1 cellular context compared by ENCODE assay signal in the genomic region with DNA sequence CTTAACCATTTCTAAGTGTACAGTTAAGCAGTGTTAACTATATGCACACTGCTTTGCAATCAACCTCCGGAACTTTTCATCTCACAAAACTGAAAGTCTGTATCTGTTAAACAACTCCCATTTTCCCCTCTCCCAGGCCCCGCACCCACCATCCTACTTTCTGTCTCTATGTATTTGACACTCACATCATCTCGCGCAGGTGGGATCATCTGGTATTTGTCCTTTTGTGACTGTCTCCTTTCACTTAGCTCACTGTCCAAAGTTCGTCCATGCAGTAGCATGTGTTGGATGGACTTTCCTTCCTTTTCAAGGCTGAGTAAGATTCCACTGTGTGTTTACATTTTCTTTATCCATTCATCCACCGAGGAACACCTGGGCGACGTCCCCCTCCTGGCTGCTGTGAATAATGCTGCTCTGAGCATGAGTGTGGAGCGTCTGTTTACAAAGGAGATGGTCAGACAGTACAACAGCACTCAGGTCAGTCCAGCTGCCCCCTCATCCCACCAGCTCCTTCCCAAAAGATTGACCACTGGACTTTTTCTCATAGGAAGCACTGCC.
TF ChIP-seq lines count a peak whose summit lies in the region.

No MANE protein-coding gene starts in this region.

TF ChIP-seq in HepG2, 621 proteins besides CTCF, POLR2A, EP300 and RAD21 (continued from another document and continues in another):
- TF ChIP-seq, protein P1, sequence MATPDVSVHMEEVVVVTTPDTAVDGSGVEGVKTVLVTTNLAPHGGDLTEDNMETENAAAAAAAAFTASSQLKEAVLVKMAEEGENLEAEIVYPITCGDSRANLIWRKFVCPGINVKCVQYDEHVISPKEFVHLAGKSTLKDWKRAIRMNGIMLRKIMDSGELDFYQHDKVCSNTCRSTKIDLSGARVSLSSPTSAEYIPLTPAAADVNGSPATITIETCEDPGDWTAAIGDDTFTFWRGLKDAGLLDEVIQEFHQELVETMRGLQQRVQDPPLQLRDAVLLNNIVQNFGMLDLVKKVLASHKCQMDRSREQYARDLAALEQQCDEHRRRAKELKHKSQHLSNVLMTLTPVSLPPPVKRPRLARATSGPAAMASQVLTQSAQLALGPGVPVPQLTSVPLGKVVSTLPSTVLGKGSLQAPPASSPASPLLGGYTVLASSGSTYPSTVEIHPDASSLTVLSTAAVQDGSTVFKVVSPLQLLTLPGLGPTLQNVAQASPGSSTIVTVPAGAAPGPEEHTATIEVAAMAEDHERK (CRISPR knock-in tag; IDR thresholded peaks at IDR 0.05; ENCODE audit: low read depth): no peak
- TF ChIP-seq, protein P2, sequence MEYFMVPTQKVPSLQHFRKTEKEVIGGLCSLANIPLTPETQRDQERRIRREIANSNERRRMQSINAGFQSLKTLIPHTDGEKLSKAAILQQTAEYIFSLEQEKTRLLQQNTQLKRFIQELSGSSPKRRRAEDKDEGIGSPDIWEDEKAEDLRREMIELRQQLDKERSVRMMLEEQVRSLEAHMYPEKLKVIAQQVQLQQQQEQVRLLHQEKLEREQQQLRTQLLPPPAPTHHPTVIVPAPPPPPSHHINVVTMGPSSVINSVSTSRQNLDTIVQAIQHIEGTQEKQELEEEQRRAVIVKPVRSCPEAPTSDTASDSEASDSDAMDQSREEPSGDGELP (IDR thresholded peaks at IDR 0.05; ENCODE audit: borderline replicate concordance, low read depth): peak; percentile 90
- TF ChIP-seq ZNF143 (CRISPR knock-in tag; IDR thresholded peaks at IDR 0.05): no peak
- no peak for TF ChIP-seq HMGA1 (CRISPR knock-in tag; conservative IDR thresholded peaks at IDR 0.05)
- no peak for TF ChIP-seq CHD4 (IDR thresholded peaks at IDR 0.05; ENCODE audit: borderline replicate concordance, low read length)
- no peak for TF ChIP-seq FOXM1 (CRISPR knock-in tag; IDR thresholded peaks at IDR 0.05)
- TF ChIP-seq, protein P3, sequence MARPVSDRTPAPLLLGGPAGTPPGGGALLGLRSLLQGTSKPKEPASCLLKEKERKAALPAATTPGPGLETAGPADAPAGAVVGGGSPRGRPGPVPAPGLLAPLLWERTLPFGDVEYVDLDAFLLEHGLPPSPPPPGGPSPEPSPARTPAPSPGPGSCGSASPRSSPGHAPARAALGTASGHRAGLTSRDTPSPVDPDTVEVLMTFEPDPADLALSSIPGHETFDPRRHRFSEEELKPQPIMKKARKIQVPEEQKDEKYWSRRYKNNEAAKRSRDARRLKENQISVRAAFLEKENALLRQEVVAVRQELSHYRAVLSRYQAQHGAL (CRISPR knock-in tag; IDR thresholded peaks at IDR 0.05; ENCODE audit: not compliant biosample characterization): no peak
- no peak for TF ChIP-seq ZNF678 (CRISPR knock-in tag; IDR thresholded peaks at IDR 0.05)
- TF ChIP-seq NFIB (CRISPR knock-in tag; IDR thresholded peaks at IDR 0.05; ENCODE audit: borderline replicate concordance): no peak
- TF ChIP-seq, protein P4, sequence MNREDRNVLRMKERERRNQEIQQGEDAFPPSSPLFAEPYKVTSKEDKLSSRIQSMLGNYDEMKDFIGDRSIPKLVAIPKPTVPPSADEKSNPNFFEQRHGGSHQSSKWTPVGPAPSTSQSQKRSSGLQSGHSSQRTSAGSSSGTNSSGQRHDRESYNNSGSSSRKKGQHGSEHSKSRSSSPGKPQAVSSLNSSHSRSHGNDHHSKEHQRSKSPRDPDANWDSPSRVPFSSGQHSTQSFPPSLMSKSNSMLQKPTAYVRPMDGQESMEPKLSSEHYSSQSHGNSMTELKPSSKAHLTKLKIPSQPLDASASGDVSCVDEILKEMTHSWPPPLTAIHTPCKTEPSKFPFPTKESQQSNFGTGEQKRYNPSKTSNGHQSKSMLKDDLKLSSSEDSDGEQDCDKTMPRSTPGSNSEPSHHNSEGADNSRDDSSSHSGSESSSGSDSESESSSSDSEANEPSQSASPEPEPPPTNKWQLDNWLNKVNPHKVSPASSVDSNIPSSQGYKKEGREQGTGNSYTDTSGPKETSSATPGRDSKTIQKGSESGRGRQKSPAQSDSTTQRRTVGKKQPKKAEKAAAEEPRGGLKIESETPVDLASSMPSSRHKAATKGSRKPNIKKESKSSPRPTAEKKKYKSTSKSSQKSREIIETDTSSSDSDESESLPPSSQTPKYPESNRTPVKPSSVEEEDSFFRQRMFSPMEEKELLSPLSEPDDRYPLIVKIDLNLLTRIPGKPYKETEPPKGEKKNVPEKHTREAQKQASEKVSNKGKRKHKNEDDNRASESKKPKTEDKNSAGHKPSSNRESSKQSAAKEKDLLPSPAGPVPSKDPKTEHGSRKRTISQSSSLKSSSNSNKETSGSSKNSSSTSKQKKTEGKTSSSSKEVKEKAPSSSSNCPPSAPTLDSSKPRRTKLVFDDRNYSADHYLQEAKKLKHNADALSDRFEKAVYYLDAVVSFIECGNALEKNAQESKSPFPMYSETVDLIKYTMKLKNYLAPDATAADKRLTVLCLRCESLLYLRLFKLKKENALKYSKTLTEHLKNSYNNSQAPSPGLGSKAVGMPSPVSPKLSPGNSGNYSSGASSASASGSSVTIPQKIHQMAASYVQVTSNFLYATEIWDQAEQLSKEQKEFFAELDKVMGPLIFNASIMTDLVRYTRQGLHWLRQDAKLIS (CRISPR knock-in tag; IDR thresholded peaks at IDR 0.05): no peak
- TF ChIP-seq, protein P5, sequence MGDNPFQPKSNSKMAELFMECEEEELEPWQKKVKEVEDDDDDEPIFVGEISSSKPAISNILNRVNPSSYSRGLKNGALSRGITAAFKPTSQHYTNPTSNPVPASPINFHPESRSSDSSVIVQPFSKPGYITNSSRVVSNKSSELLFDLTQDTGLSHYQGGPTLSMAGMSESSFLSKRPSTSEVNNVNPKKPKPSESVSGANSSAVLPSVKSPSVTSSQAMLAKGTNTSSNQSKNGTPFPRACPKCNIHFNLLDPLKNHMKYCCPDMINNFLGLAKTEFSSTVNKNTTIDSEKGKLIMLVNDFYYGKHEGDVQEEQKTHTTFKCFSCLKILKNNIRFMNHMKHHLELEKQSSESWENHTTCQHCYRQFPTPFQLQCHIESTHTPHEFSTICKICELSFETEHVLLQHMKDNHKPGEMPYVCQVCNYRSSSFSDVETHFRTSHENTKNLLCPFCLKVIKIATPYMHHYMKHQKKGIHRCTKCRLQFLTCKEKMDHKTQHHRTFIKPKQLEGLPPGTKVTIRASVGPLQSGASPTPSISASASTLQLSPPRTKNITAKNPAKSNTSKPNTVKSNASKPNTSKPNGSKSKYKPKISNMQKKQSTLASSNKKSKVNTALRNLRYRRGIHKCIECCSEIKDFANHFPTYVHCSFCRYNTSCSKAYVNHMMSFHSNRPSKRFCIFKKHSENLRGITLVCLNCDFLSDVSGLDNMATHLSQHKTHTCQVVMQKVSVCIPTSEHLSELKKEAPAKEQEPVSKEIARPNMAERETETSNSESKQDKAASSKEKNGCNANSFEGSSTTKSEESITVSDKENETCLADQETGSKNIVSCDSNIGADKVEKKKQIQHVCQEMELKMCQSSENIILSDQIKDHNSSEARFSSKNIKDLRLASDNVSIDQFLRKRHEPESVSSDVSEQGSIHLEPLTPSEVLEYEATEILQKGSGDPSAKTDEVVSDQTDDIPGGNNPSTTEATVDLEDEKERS (CRISPR knock-in tag; IDR thresholded peaks at IDR 0.05): peak; percentile 88
- no peak for TF ChIP-seq PAWR (CRISPR knock-in tag; IDR thresholded peaks at IDR 0.05; ENCODE audit: borderline replicate concordance)
- TF ChIP-seq NFIC (IDR thresholded peaks at IDR 0.05; ENCODE audit: low read length): no peak
- TF ChIP-seq ZNF709 (CRISPR knock-in tag; IDR thresholded peaks at IDR 0.05): peak; percentile 72; the same call in 1 of the 2 replicates
- peak; percentile 39; the same call in 1 of the 2 replicates for TF ChIP-seq TBX3 (IDR thresholded peaks at IDR 0.05; ENCODE audit: borderline replicate concordance)
- TF ChIP-seq TEAD2 (CRISPR knock-in tag; IDR thresholded peaks at IDR 0.05): no peak
- TF ChIP-seq NR1H2 (CRISPR knock-in tag; IDR thresholded peaks at IDR 0.05; ENCODE audit: borderline replicate concordance, low read depth): no peak
- no peak for TF ChIP-seq ZNF776 (CRISPR knock-in tag; IDR thresholded peaks at IDR 0.05)
- no peak for TF ChIP-seq ZSCAN22 (CRISPR knock-in tag; IDR thresholded peaks at IDR 0.05)
- TF ChIP-seq RARA (CRISPR knock-in tag; IDR thresholded peaks at IDR 0.05): peak; percentile 56; the same call in 1 of the 2 replicates
- peak; percentile 77; the same call in 1 of the 2 replicates for TF ChIP-seq ZFP37 (CRISPR knock-in tag; IDR thresholded peaks at IDR 0.05; ENCODE audit: borderline replicate concordance)
- peak; percentile 58; the same call in 1 of the 2 replicates for TF ChIP-seq MIER3 (CRISPR knock-in tag; IDR thresholded peaks at IDR 0.05; ENCODE audit: borderline replicate concordance)
- TF ChIP-seq U2AF1 (optimal IDR thresholded peaks at IDR 0.05; ENCODE audit: low read depth, low read length): peak; percentile 54
- 0 out of 2 replicates have a peak, but pooled peaks have one; percentile 66 for TF ChIP-seq WIZ (CRISPR knock-in tag; IDR thresholded peaks at IDR 0.05)
- no peak for TF ChIP-seq ZNF256 (CRISPR knock-in tag; conservative IDR thresholded peaks at IDR 0.05)
- no peak for TF ChIP-seq ZNF496 (CRISPR knock-in tag; IDR thresholded peaks at IDR 0.05; ENCODE audit: insufficient replicate concordance)
- TF ChIP-seq ZFP62 (CRISPR knock-in tag; IDR thresholded peaks at IDR 0.05): no peak
- TF ChIP-seq AGO1 (IDR thresholded peaks at IDR 0.05; ENCODE audit: low read depth, low read length, poor library complexity, severe bottlenecking): no peak
- TF ChIP-seq NFE2 (CRISPR knock-in tag; IDR thresholded peaks at IDR 0.05): no peak
- 0 out of 2 replicates have a peak, but pooled peaks have one; percentile 75 for TF ChIP-seq ZNF556 (CRISPR knock-in tag; IDR thresholded peaks at IDR 0.05; ENCODE audit: borderline replicate concordance)
- peak; percentile 92 for TF ChIP-seq MED1 (CRISPR knock-in tag; IDR thresholded peaks at IDR 0.05)
- peak; percentile 96 for TF ChIP-seq REPIN1 (CRISPR knock-in tag; IDR thresholded peaks at IDR 0.05; ENCODE audit: borderline replicate concordance, low read depth)
- TF ChIP-seq, protein P6, sequence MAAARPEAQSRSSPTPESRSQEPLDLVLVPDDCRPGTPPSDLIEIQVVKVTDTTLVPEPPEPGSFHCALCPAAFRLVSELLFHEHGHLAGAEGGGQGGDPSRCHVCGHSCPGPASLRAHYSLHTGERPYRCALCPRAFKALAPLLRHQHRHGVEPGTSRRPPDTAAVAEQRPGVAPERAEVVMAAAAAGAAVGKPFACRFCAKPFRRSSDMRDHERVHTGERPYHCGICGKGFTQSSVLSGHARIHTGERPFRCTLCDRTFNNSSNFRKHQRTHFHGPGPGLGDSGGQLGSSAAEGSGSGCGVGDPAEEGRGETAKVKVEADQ (CRISPR knock-in tag; IDR thresholded peaks at IDR 0.05; ENCODE audit: borderline replicate concordance): no peak
- TF ChIP-seq, protein P7, sequence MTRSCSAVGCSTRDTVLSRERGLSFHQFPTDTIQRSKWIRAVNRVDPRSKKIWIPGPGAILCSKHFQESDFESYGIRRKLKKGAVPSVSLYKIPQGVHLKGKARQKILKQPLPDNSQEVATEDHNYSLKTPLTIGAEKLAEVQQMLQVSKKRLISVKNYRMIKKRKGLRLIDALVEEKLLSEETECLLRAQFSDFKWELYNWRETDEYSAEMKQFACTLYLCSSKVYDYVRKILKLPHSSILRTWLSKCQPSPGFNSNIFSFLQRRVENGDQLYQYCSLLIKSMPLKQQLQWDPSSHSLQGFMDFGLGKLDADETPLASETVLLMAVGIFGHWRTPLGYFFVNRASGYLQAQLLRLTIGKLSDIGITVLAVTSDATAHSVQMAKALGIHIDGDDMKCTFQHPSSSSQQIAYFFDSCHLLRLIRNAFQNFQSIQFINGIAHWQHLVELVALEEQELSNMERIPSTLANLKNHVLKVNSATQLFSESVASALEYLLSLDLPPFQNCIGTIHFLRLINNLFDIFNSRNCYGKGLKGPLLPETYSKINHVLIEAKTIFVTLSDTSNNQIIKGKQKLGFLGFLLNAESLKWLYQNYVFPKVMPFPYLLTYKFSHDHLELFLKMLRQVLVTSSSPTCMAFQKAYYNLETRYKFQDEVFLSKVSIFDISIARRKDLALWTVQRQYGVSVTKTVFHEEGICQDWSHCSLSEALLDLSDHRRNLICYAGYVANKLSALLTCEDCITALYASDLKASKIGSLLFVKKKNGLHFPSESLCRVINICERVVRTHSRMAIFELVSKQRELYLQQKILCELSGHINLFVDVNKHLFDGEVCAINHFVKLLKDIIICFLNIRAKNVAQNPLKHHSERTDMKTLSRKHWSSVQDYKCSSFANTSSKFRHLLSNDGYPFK (CRISPR knock-in tag; IDR thresholded peaks at IDR 0.05; ENCODE audit: borderline replicate concordance): no peak
- TF ChIP-seq ZNF260 (CRISPR knock-in tag; IDR thresholded peaks at IDR 0.05; ENCODE audit: borderline replicate concordance, low read depth): no peak
- TF ChIP-seq ZNF441 (CRISPR knock-in tag; IDR thresholded peaks at IDR 0.05; ENCODE audit: borderline replicate concordance): 0 out of 2 replicates have a peak, but pooled peaks have one; percentile 50
- TF ChIP-seq ZNF124 (CRISPR knock-in tag; IDR thresholded peaks at IDR 0.05): 0 out of 2 replicates have a peak, but pooled peaks have one; percentile 35
- no peak for TF ChIP-seq GABPB1 (CRISPR knock-in tag; IDR thresholded peaks at IDR 0.05)
- TF ChIP-seq ZNF382 (CRISPR knock-in tag; IDR thresholded peaks at IDR 0.05; ENCODE audit: borderline replicate concordance): no peak
- TF ChIP-seq ZFYVE20 (CRISPR knock-in tag; IDR thresholded peaks at IDR 0.05; ENCODE audit: borderline replicate concordance, low read depth): no peak
- TF ChIP-seq, protein P8, sequence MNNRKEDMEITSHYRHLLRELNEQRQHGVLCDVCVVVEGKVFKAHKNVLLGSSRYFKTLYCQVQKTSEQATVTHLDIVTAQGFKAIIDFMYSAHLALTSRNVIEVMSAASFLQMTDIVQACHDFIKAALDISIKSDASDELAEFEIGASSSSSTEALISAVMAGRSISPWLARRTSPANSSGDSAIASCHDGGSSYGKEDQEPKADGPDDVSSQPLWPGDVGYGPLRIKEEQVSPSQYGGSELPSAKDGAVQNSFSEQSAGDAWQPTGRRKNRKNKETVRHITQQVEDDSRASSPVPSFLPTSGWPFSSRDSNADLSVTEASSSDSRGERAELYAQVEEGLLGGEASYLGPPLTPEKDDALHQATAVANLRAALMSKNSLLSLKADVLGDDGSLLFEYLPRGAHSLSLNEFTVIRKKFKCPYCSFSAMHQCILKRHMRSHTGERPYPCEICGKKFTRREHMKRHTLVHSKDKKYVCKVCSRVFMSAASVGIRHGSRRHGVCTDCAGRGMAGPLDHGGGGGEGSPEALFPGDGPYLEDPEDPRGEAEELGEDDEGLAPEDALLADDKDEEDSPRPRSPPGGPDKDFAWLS (CRISPR knock-in tag; IDR thresholded peaks at IDR 0.05; ENCODE audit: borderline replicate concordance): no peak
- TF ChIP-seq ZNF570 (CRISPR knock-in tag; IDR thresholded peaks at IDR 0.05; ENCODE audit: borderline replicate concordance): no peak
